In the genomic region with DNA sequence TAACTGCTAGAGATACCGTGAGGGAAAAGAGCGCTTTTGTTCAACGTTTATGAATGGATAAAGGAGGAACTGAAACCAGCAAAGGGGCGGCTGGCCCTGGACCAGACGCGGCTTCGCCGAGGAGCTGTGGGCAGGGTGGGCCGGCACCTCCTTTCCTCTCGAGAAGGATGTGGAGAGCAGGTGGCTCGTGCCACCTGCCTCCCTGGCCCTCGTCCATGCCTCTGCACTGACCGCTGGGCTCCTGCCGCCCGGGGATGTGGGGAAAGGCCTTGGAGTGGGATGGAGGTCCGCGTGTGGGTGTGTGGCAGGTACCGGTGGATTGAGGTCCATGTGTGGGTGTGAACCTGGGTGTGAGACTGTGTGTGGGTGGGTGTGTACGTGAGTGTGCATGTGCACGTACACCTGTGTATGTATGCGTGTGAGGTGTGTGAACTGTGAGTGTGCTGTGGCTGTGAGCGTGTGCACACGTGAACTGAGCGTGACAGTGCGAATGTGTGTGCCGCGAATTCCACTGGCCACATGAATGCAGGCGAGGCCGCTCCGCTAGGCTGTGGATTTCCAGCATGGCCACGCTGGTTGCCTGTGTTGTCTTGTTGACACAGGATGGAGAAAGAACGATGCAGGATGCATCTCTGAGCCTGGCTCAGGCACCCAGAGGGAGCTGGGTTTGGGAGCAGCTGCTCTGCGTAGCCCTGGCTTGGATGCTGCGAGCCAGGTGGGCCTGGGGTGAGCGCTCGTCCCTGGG, we compare ENCODE assay signal across 11 cellular contexts. TPM values are rescaled to one million over a fixed set of nuclear protein-coding genes. Genes with fewer than 3 reads are reported as not detected.
DNase-seq lines count a peak whose midpoint lies in the region; ATAC-seq, FAIRE-seq and TF ChIP-seq lines count a peak whose summit lies in the region.
"Had no signal": no experiment of that assay in that cellular context is flagged by ENCODE, and none has a peak within 500 bp of the region (broad histone marks: within the 10 kb centered on the region; RNA-seq: fewer than 3 reads in every experiment).

No MANE protein-coding gene starts in this region.

- peak; percentile 44 for FAIRE-seq in urothelium cell line (lab: Jason Lieb, UNC)
- no peak for FAIRE-seq in H54 (lab: Jason Lieb, UNC)

- POLR2A ChIA-PET in HEK293T (lab: Yijun Ruan, JAX): no interaction called here

- TF ChIP-seq POLR2A in H54 (IDR thresholded peaks at IDR 0.05; ENCODE audit: low read depth, low read length): no peak

- no peak for ATAC-seq in left ventricle myocardium superior
- ATAC-seq in HG03066 (IDR thresholded peaks at IDR 0.05; ENCODE audit: low read depth, unreplicated experiment): peak; percentile 37

- H3K27me3 ChIP-seq in right atrium auricular region (no peaks in the 10 kb centered on the region), WERI-Rb-1 (ENCODE audit: insufficient read depth, low read depth, severe bottlenecking) (peaks cover 11% of the 10 kb centered on the region)

- CTCF ChIA-PET in HEK293T (lab: Yijun Ruan, JAX): no interaction called here

- TF ChIP-seq CTCF in right atrium auricular region (IDR thresholded peaks at IDR 0.05) (no peak), WERI-Rb-1 (IDR thresholded peaks at IDR 0.05; ENCODE audit: low read depth, low read length) (no peak)

- H3K4me1 ChIP-seq in right atrium auricular region: peaks cover 0 to 9% of the 10 kb centered on the region in 2 donors

- H3K4me3 ChIP-seq in right atrium auricular region (no peak overlapping the region), WERI-Rb-1 (ENCODE audit: low read depth, low read length) (no peak overlapping the region)
- H3K4me3 ChIP-seq: esophagus squamous epithelium, lung, PC-9 had no signal

- intact Hi-C loops in left ventricle myocardium superior (cut with micrococcal nuclease): no loop called here

- H3K9me3 ChIP-seq in right atrium auricular region: no peaks in the 10 kb centered on the region
- H3K9me3 ChIP-seq in WERI-Rb-1 (ENCODE audit: severe bottlenecking): no peaks in the 10 kb centered on the region
- H3K9me3 ChIP-seq: esophagus squamous epithelium had no signal

- H3K27ac ChIP-seq in right atrium auricular region (no peak overlapping the region), WERI-Rb-1 (no peak overlapping the region)
- H3K27ac ChIP-seq: esophagus squamous epithelium, PC-9 had no signal

- H3K36me3 ChIP-seq in right atrium auricular region (no peaks in the 10 kb centered on the region), WERI-Rb-1 (no peaks in the 10 kb centered on the region; the same call in 1 of the 2 replicates)
- H3K36me3 ChIP-seq: esophagus squamous epithelium had no signal

- DNase-seq in left ventricle myocardium superior (peak; percentile 28), right atrium auricular region (ENCODE audit: low spot score) (no peak), WERI-Rb-1 (peak; percentile 7), urothelium cell line (ENCODE audit: low spot score) (no peak), HEK293T (ENCODE audit: extremely low spot score) (no peak), H54 (ENCODE audit: insufficient read length, low spot score) (no peak), dedifferentiated amniotic fluid mesenchymal stem cell (ENCODE audit: extremely low spot score) (no peak)
- DNase-seq: esophagus squamous epithelium, PC-9 had no signal

TF ChIP-seq in HEK293T, 16 proteins besides CTCF, POLR2A, EP300 and RAD21:
- no peak for TF ChIP-seq ZNF384 (IDR thresholded peaks at IDR 0.05)
- no peak for TF ChIP-seq LEF1 (IDR thresholded peaks at IDR 0.05; ENCODE audit: borderline replicate concordance)
- TF ChIP-seq FOXM1 (IDR thresholded peaks at IDR 0.05; ENCODE audit: borderline replicate concordance): no peak
- TF ChIP-seq HDGF (IDR thresholded peaks at IDR 0.05; ENCODE audit: borderline replicate concordance): no peak
- TF ChIP-seq FOXA1 (IDR thresholded peaks at IDR 0.05): no peak
- no peak for TF ChIP-seq NFRKB (IDR thresholded peaks at IDR 0.05)
- TF ChIP-seq L3MBTL2 (conservative IDR thresholded peaks at IDR 0.05): no peak
- TF ChIP-seq TARDBP (IDR thresholded peaks at IDR 0.05): no peak
- TF ChIP-seq CTBP1 (IDR thresholded peaks at IDR 0.05; ENCODE audit: borderline replicate concordance): no peak
- no peak for TF ChIP-seq SP1 (IDR thresholded peaks at IDR 0.05)
- TF ChIP-seq SUZ12 (IDR thresholded peaks at IDR 0.05): no peak
- TF ChIP-seq, protein P1, sequence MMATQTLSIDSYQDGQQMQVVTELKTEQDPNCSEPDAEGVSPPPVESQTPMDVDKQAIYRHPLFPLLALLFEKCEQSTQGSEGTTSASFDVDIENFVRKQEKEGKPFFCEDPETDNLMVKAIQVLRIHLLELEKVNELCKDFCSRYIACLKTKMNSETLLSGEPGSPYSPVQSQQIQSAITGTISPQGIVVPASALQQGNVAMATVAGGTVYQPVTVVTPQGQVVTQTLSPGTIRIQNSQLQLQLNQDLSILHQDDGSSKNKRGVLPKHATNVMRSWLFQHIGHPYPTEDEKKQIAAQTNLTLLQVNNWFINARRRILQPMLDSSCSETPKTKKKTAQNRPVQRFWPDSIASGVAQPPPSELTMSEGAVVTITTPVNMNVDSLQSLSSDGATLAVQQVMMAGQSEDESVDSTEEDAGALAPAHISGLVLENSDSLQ (IDR thresholded peaks at IDR 0.05): no peak
- TF ChIP-seq BHLHE40 (IDR thresholded peaks at IDR 0.05; ENCODE audit: borderline replicate concordance): no peak
- no peak for TF ChIP-seq FOXK2 (IDR thresholded peaks at IDR 0.05)
- no peak for TF ChIP-seq ARNT (IDR thresholded peaks at IDR 0.05)
- no peak for TF ChIP-seq ELF4 (IDR thresholded peaks at IDR 0.05)

RNA-seq across cellular contexts. Expression of a gene that starts 4.4 kb away (rescaled TPM):
- total RNA-seq in left ventricle myocardium superior: 1.6 TPM
- 1 to 10 TPM in 1 of 2 donors, under 1 TPM in 1; 0.41 to 1.0 TPM for total RNA-seq in right atrium auricular region

Comparison
In these comparisons a context has a peak if more than half of its experiments do, and no peak if none do; other contexts are left out.
1. DNase-seq: peak in left ventricle myocardium superior (single experiment) and WERI-Rb-1 (single experiment); none in right atrium auricular region (single experiment), urothelium cell line (single experiment), HEK293T (single experiment), H54 (single experiment) and dedifferentiated amniotic fluid mesenchymal stem cell (single experiment).